In the genomic region with DNA sequence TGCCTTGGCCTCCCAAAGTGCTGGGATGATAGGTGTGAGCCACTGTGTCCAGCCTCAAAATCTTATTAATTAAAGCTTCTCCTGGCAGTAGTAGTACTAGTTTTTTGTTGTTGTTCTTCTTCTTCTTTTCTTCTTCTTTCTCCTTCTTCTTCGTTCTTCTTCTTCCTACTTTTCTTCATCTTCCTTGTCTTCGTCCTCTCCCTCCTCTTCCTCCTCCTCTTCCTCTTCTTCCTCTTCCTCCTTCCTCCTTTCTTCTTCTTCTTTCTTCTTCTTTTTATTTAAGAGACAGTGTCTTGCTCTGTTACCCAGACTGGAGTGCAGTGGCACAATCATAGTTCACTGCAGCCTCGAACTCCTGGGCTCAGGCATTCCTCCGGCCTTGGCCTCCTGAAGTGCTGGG, we compare ENCODE assay signal across 28 cellular contexts.
"Had no signal": no experiment of that assay in that cellular context is flagged by ENCODE, and none has a peak within 500 bp of the region (broad histone marks: within the 10 kb centered on the region; RNA-seq: fewer than 3 reads in every experiment).

No MANE protein-coding gene starts in this region.

- H3K9me3 Mint-ChIP-seq: stimulated activated effector memory CD8-positive, alpha-beta T cell treated with anti-CD3 and anti-CD28 coated beads, Interleukin-12 subunit alpha, Interleukin-12 subunit beta, amount 100 ng/mL, for 72 hours; stimulated activated naive CD8-positive, alpha-beta T cell treated with anti-CD3 and anti-CD28 coated beads, Interleukin-15, amount 100 ng/mL, for 72 hours; stimulated activated naive CD8-positive, alpha-beta T cell treated with anti-CD3 and anti-CD28 coated beads, Interleukin-15, Interleukin-2, amounts not matched to agents 100 ng/mL and 50 ng/mL, for 24 hours; type B pancreatic cell had no signal

- H3K27me3 ChIP-seq: testis, thyroid gland had no signal

- H3K4me3 Mint-ChIP-seq: stimulated activated effector memory CD8-positive, alpha-beta T cell treated with anti-CD3 and anti-CD28 coated beads, Interleukin-12 subunit alpha, Interleukin-12 subunit beta, amount 100 ng/mL, for 72 hours; stimulated activated memory B cell treated with anti-CD40 and anti-IgM and Interleukin-4, amounts not matched to agents 10 μg/mL and 1 μg/mL and 100 μg/mL, for 72 hours; stimulated activated naive CD8-positive, alpha-beta T cell treated with anti-CD3 and anti-CD28 coated beads, Interleukin-15, amount 100 ng/mL, for 72 hours; stimulated activated naive CD8-positive, alpha-beta T cell treated with anti-CD3 and anti-CD28 coated beads, Interleukin-15, Interleukin-2, amounts not matched to agents 100 ng/mL and 50 ng/mL, for 24 hours; type B pancreatic cell had no signal

- ATAC-seq: stimulated activated effector memory CD8-positive, alpha-beta T cell treated with anti-CD3 and anti-CD28 coated beads, Interleukin-12 subunit alpha, Interleukin-12 subunit beta, amount 100 ng/mL, for 72 hours; stimulated activated memory B cell treated with anti-CD40 and anti-IgM and Interleukin-4, amounts not matched to agents 10 μg/mL and 1 μg/mL and 100 μg/mL, for 72 hours; stimulated activated naive CD8-positive, alpha-beta T cell treated with anti-CD3 and anti-CD28 coated beads, Interleukin-15, amount 100 ng/mL, for 72 hours; stimulated activated naive CD8-positive, alpha-beta T cell treated with anti-CD3 and anti-CD28 coated beads, Interleukin-15, Interleukin-2, amounts not matched to agents 100 U/mL and 50 U/mL, for 24 hours; upper lobe of right lung had no signal

- FAIRE-seq: urothelium cell line had no signal

- H3K4me1 ChIP-seq: uterus had no signal

- H3K36me3 ChIP-seq: stomach, suprapubic skin, thoracic aorta, thyroid gland, tibial artery, transverse colon, upper lobe of left lung, upper lobe of right lung, uterus, vagina had no signal

- H3K9me3 ChIP-seq: stomach, suprapubic skin, testis, thoracic aorta, thyroid gland, tibial artery, transverse colon, upper lobe of left lung, upper lobe of right lung, uterus, vagina had no signal

- H3K4me1 Mint-ChIP-seq: stimulated activated effector memory CD8-positive, alpha-beta T cell treated with anti-CD3 and anti-CD28 coated beads, Interleukin-12 subunit alpha, Interleukin-12 subunit beta, amount 100 ng/mL, for 72 hours had no signal

- H3K36me3 Mint-ChIP-seq: stimulated activated effector memory CD8-positive, alpha-beta T cell treated with anti-CD3 and anti-CD28 coated beads, Interleukin-12 subunit alpha, Interleukin-12 subunit beta, amount 100 ng/mL, for 72 hours; stimulated activated memory B cell treated with anti-CD40 and anti-IgM and Interleukin-4, amounts not matched to agents 10 μg/mL and 1 μg/mL and 100 μg/mL, for 72 hours; type B pancreatic cell had no signal

- DNase-seq: stimulated activated CD4-positive, alpha-beta T cell treated with anti-CD3 and anti-CD28 coated beads, Interleukin-2, amount 100 ng/mL, for 24 hours; stimulated activated CD4-positive, alpha-beta T cell treated with anti-CD3 and anti-CD28 coated beads, Interleukin-2, amount 100 ng/mL, for 48 hours; stimulated activated CD4-positive, alpha-beta T cell treated with anti-CD3 and anti-CD28 coated beads, Interleukin-4, amount 100 ng/mL, for 1 hour; stimulated activated CD4-positive, alpha-beta T cell treated with anti-CD3 and anti-CD28 coated beads, Interleukin-4, amount 100 ng/mL, for 24 hours; stimulated activated CD4-positive, alpha-beta T cell treated with anti-CD3 and anti-CD28 coated beads, Interleukin-4, amount 100 ng/mL, for 4 hours; stimulated activated CD8-positive, alpha-beta memory T cell treated with anti-CD3 and anti-CD28 coated beads, Interleukin-4, amount 100 ng/mL, for 48 hours; stimulated activated naive CD4-positive, alpha-beta T cell; stimulated activated naive CD4-positive, alpha-beta T cell treated with Interleukin-2 at 50 U/mL for 16 hours; stimulated activated naive CD8-positive, alpha-beta T cell treated with anti-CD3 and anti-CD28 coated beads, Interleukin-15, amount 100 ng/mL, for 72 hours; stimulated activated naive CD8-positive, alpha-beta T cell treated with anti-CD3 and anti-CD28 coated beads, Interleukin-15, Interleukin-2, amounts not matched to agents 100 U/mL and 50 U/mL, for 24 hours; stomach; substantia nigra; testis; thyroid gland; tibial artery; transverse colon; trophoblast cell; upper lobe of left lung; upper lobe of right lung; uterus had no signal

- H3K4me3 ChIP-seq: stomach, suprapubic skin, testis, thoracic aorta, thyroid gland, tibial artery, transverse colon, upper lobe of left lung, upper lobe of right lung, uterus, vagina had no signal

- H3K27ac Mint-ChIP-seq: stimulated activated effector memory CD8-positive, alpha-beta T cell treated with anti-CD3 and anti-CD28 coated beads, Interleukin-12 subunit alpha, Interleukin-12 subunit beta, amount 100 ng/mL, for 72 hours; stimulated activated memory B cell treated with anti-CD40 and anti-IgM and Interleukin-4, amounts not matched to agents 10 μg/mL and 1 μg/mL and 100 μg/mL, for 72 hours; stimulated activated naive CD8-positive, alpha-beta T cell treated with anti-CD3 and anti-CD28 coated beads, Interleukin-15, amount 100 ng/mL, for 72 hours; stimulated activated naive CD8-positive, alpha-beta T cell treated with anti-CD3 and anti-CD28 coated beads, Interleukin-15, Interleukin-2, amounts not matched to agents 100 ng/mL and 50 ng/mL, for 24 hours; type B pancreatic cell had no signal

- H3K27ac ChIP-seq: stomach, suprapubic skin, testis, thoracic aorta, tibial artery, transverse colon, upper lobe of left lung, upper lobe of right lung, uterus, vagina had no signal
